26 cellular contexts compared by ENCODE assay signal in the genomic region with DNA sequence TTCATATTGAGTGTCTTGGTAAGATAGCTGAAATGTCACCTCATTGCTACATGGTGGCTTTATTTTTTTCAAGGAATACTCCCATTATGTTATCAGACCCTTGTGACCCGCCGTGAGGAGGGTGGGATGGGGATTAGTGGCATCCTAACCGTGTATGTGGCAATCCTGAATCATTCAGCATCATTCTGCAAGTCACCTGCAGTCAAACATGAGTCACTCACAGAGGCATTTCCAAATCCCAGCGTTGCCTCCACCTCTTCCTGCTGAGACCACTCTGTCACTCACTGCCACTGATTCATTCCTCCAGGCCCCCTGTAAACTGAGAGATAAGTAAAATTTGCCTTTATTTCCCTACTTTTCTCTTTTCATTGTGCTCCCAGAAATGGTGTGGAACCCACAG.
A peak's percentile ranks its signal among the peaks of the same experiment; 100 is the strongest.
DNase-seq lines count a peak whose midpoint lies in the region; ATAC-seq, FAIRE-seq and TF ChIP-seq lines count a peak whose summit lies in the region.
"Had no signal": no experiment of that assay in that cellular context is flagged by ENCODE, and none has a peak within 500 bp of the region (broad histone marks: within the 10 kb centered on the region; RNA-seq: fewer than 3 reads in every experiment).

No MANE protein-coding gene starts in this region.

- H3K4me1 ChIP-seq in HUES48 (ENCODE audit: control insufficient read depth, insufficient read depth, low read length), result no peaks in the 10 kb centered on the region
- no peaks in the 10 kb centered on the region for H3K4me1 ChIP-seq in esophagus muscularis mucosa

- H3K9me3 ChIP-seq in HUES48 (ENCODE audit: control insufficient read depth, insufficient read depth, low read length) (no peaks in the 10 kb centered on the region), esophagus muscularis mucosa (peaks cover 0 to 10% (median 0%) of the 10 kb centered on the region in 4 donors)

- DNase-seq in SW480 (ENCODE audit: low spot score), result peak; percentile 11
- DNase-seq in esophagus muscularis mucosa (ENCODE audit: extremely low spot score), result peak; percentile 45
- peak; percentile 50 for DNase-seq in kidney tubule cell (ENCODE audit: low spot score)
- DNase-seq in HTR-8/SVneo (ENCODE audit: insufficient read length, low spot score), result no peak
- DNase-seq in stimulated activated naive CD4-positive, alpha-beta T cell (lab: John Stamatoyannopoulos, UW), result no peak
- DNase-seq: ACHN; C1 segment of cervical spinal cord; CD8-positive, alpha-beta T cell; EL; GF-D8; H7; KG1; NCI-H1092 treated with DMSO at 0.1 percent for 48 hours; NCI-H146; NCI-H2029 treated with DMSO at 0.1 percent for 48 hours; NCI-H2171; NCI-H345; NCI-H524 treated with DMSO at 0.1 percent for 48 hours; PC-3; RPMI8226; SHP77 treated with DMSO at 0.1 percent for 48 hours; SW 1271 had no signal

- TF ChIP-seq POLR2A in esophagus muscularis mucosa (IDR thresholded peaks at IDR 0.05; ENCODE audit: low read depth), result no peak

- no peak for ATAC-seq in HG02970 (IDR thresholded peaks at IDR 0.05; ENCODE audit: low FRiP score, unreplicated experiment)
- no peak for ATAC-seq in GM18511 (IDR thresholded peaks at IDR 0.05; ENCODE audit: unreplicated experiment)
- ATAC-seq: CD8-positive, alpha-beta T cell; PC-3 had no signal

- H3K4me3 ChIP-seq in HUES48 (ENCODE audit: low read depth, low read length) (no peak overlapping the region), esophagus muscularis mucosa (no peak overlapping the region)
- H3K4me3 ChIP-seq: SK-N-MC had no signal

- H3K36me3 ChIP-seq in HUES48 (ENCODE audit: control insufficient read depth, insufficient read depth, low read length), result no peaks in the 10 kb centered on the region
- H3K36me3 ChIP-seq in esophagus muscularis mucosa, result no peaks in the 10 kb centered on the region

- no peak for TF ChIP-seq CTCF in esophagus muscularis mucosa (IDR thresholded peaks at IDR 0.05)

- intact Hi-C loops in esophagus muscularis mucosa (cut with DNase I), result no loop called here

- 79% methylated on average over 4 of the region's 4 CpGs for WGBS in esophagus muscularis mucosa

- H3K27me3 ChIP-seq in HUES48 (ENCODE audit: control insufficient read depth, insufficient read depth, low read length) (no peaks in the 10 kb centered on the region), esophagus muscularis mucosa (no peaks in the 10 kb centered on the region)

- peak overlapping the region; percentile 6 for H3K27ac ChIP-seq in HUES48 (ENCODE audit: low read depth, low read length)
- H3K27ac ChIP-seq in esophagus muscularis mucosa (replicated peaks in 1 of 4), result no peak overlapping the region
- H3K27ac ChIP-seq: SK-N-MC had no signal

- no peak for FAIRE-seq in HTR-8/SVneo (lab: Jason Lieb, UNC)

- H3K9ac ChIP-seq in HUES48 (ENCODE audit: low read depth, low read length), result no peak overlapping the region

- no peak for TF ChIP-seq EP300 in esophagus muscularis mucosa (IDR thresholded peaks at IDR 0.05)

Comparison
In these comparisons a context has a peak if more than half of its experiments do, and no peak if none do; other contexts are left out.
1. DNase-seq: peak in SW480 (single experiment), esophagus muscularis mucosa (single experiment) and kidney tubule cell (single experiment); none in HTR-8/SVneo (single experiment) and stimulated activated naive CD4-positive, alpha-beta T cell (0 of 6).